39 cellular contexts compared by ENCODE assay signal in genomic region chr12:130449291-130449690, GRCh38.
"Had no signal": no experiment of that assay in that cellular context is flagged by ENCODE, and none has a peak within 500 bp of the region (broad histone marks: within the 10 kb centered on the region; RNA-seq: fewer than 3 reads in every experiment).

No MANE protein-coding gene starts in this region.

- FAIRE-seq: TTC549 had no signal

- H3K4me3 ChIP-seq: ascending aorta, cardiac muscle cell had no signal

- H3K4me3 Mint-ChIP-seq: activated CD4-positive, alpha-beta memory T cell treated with anti-CD3 and anti-CD28 coated beads, Interleukin-2, amount 10 ng/mL, durations not matched to agents 7 days and 5 days; activated CD4-positive, alpha-beta T cell treated with anti-CD3 and anti-CD28 coated beads for 36 hours; activated CD4-positive, alpha-beta T cell treated with anti-CD3 and anti-CD28 coated beads, Interleukin-2, amount 10 ng/mL, durations not matched to agents 7 days and 5 days; activated CD8-positive, alpha-beta memory T cell treated with anti-CD3 and anti-CD28 coated beads, Interleukin-2, amount 10 ng/mL, durations not matched to agents 7 days and 5 days; activated CD8-positive, alpha-beta T cell treated with anti-CD3 and anti-CD28 coated beads, Interleukin-2, amount 10 ng/mL, durations not matched to agents 7 days and 5 days; activated naive CD4-positive, alpha-beta T cell treated with anti-CD3 and anti-CD28 coated beads, Interleukin-2, amount 10 ng/mL, durations not matched to agents 7 days and 5 days; activated naive CD4-positive, alpha-beta T cell treated with anti-CD3 and anti-CD28 coated beads, Interleukin-2, amount 50 U/mL, for 24 hours; activated naive CD8-positive, alpha-beta T cell; activated naive CD8-positive, alpha-beta T cell treated with anti-CD3 and anti-CD28 coated beads, Interleukin-2, amount 10 ng/mL, durations not matched to agents 7 days and 5 days; activated naive CD8-positive, alpha-beta T cell treated with anti-CD3 and anti-CD28 coated beads, Interleukin-2, amount 50 U/mL, for 24 hours; activated T-cell treated with anti-CD3 and anti-CD28 coated beads, Interleukin-2, amount 50 U/mL, for 24 hours; brain; central memory CD8-positive, alpha-beta T cell; T-helper 1 cell treated with Interleukin-12 subunit alpha and Interleukin-12 subunit beta and Interleukin-4 antibody, amounts not matched to agents 30 μg/mL and 1 μg/mL, for 36 hours; T-helper 2 cell treated with Interferon-gamma antibody and Interleukin-4, amounts not matched to agents 5 μg/mL and 100 μg/mL, for 36 hours; WTC11 had no signal

- H3K27ac Mint-ChIP-seq: activated CD4-positive, alpha-beta memory T cell treated with anti-CD3 and anti-CD28 coated beads, Interleukin-2, amount 10 ng/mL, durations not matched to agents 7 days and 5 days; activated CD4-positive, alpha-beta T cell treated with anti-CD3 and anti-CD28 coated beads for 36 hours; activated CD4-positive, alpha-beta T cell treated with anti-CD3 and anti-CD28 coated beads, Interleukin-2, amount 10 ng/mL, durations not matched to agents 7 days and 5 days; activated CD8-positive, alpha-beta memory T cell treated with anti-CD3 and anti-CD28 coated beads, Interleukin-2, amount 10 ng/mL, durations not matched to agents 7 days and 5 days; activated CD8-positive, alpha-beta T cell treated with anti-CD3 and anti-CD28 coated beads, Interleukin-2, amount 10 ng/mL, durations not matched to agents 7 days and 5 days; activated naive CD4-positive, alpha-beta T cell treated with anti-CD3 and anti-CD28 coated beads, Interleukin-2, amount 10 ng/mL, durations not matched to agents 7 days and 5 days; activated naive CD4-positive, alpha-beta T cell treated with anti-CD3 and anti-CD28 coated beads, Interleukin-2, amount 50 U/mL, for 24 hours; activated naive CD8-positive, alpha-beta T cell; activated naive CD8-positive, alpha-beta T cell treated with anti-CD3 and anti-CD28 coated beads, Interleukin-2, amount 10 ng/mL, durations not matched to agents 7 days and 5 days; activated naive CD8-positive, alpha-beta T cell treated with anti-CD3 and anti-CD28 coated beads, Interleukin-2, amount 50 U/mL, for 24 hours; activated T-cell treated with anti-CD3 and anti-CD28 coated beads, Interleukin-2, amount 50 U/mL, for 24 hours; activated T-helper 2 cell treated with anti-CD3 and anti-CD28 coated beads, Interferon-gamma antibody, Interleukin-2, Interleukin-4, amounts not matched to agents 10 μg/mL and 5 μg/mL and 100 μg/mL, durations not matched to agents 14 hours and 24 hours and 36 hours; brain; T-helper 1 cell treated with Interleukin-12 subunit alpha and Interleukin-12 subunit beta and Interleukin-4 antibody, amounts not matched to agents 30 μg/mL and 1 μg/mL, for 36 hours; T-helper 2 cell treated with Interferon-gamma antibody and Interleukin-4, amounts not matched to agents 5 μg/mL and 100 μg/mL, for 36 hours; WTC11 had no signal

- H3K27me3 ChIP-seq: ascending aorta, cardiac muscle cell had no signal

- H3K36me3 Mint-ChIP-seq: activated CD8-positive, alpha-beta memory T cell treated with anti-CD3 and anti-CD28 coated beads, Interleukin-2, amount 10 ng/mL, durations not matched to agents 7 days and 5 days; activated naive CD4-positive, alpha-beta T cell treated with anti-CD3 and anti-CD28 coated beads, Interleukin-2, amount 10 ng/mL, durations not matched to agents 7 days and 5 days; activated naive CD4-positive, alpha-beta T cell treated with anti-CD3 and anti-CD28 coated beads, Interleukin-2, amount 50 U/mL, for 24 hours; activated naive CD8-positive, alpha-beta T cell; activated naive CD8-positive, alpha-beta T cell treated with anti-CD3 and anti-CD28 coated beads, Interleukin-2, amount 10 ng/mL, durations not matched to agents 7 days and 5 days; WTC11 had no signal

- H3K4me1 ChIP-seq: ascending aorta had no signal

- H3K36me3 ChIP-seq: ascending aorta, cardiac muscle cell, WERI-Rb-1 had no signal

- H3K9me3 Mint-ChIP-seq: activated CD4-positive, alpha-beta T cell treated with anti-CD3 and anti-CD28 coated beads, Interleukin-2, amount 10 ng/mL, durations not matched to agents 7 days and 5 days; activated naive CD4-positive, alpha-beta T cell treated with anti-CD3 and anti-CD28 coated beads, Interleukin-2, amount 50 U/mL, for 24 hours; activated naive CD8-positive, alpha-beta T cell treated with anti-CD3 and anti-CD28 coated beads, Interleukin-2, amount 10 ng/mL, durations not matched to agents 7 days and 5 days; activated naive CD8-positive, alpha-beta T cell treated with anti-CD3 and anti-CD28 coated beads, Interleukin-2, amount 50 U/mL, for 24 hours; activated T-cell treated with anti-CD3 and anti-CD28 coated beads, Interleukin-2, amount 50 U/mL, for 24 hours; activated T-helper 2 cell treated with anti-CD3 and anti-CD28 coated beads, Interferon-gamma antibody, Interleukin-2, Interleukin-4, amounts not matched to agents 10 μg/mL and 5 μg/mL and 100 μg/mL, durations not matched to agents 14 hours and 24 hours and 36 hours; central memory CD8-positive, alpha-beta T cell; T-helper 1 cell treated with Interleukin-12 subunit alpha and Interleukin-12 subunit beta and Interleukin-4 antibody, amounts not matched to agents 30 μg/mL and 1 μg/mL, for 36 hours; T-helper 2 cell treated with Interferon-gamma antibody and Interleukin-4, amounts not matched to agents 5 μg/mL and 100 μg/mL, for 36 hours; WTC11 had no signal

- DNase-seq: activated CD4-positive, alpha-beta memory T cell treated with anti-CD3 and anti-CD28 coated beads, Interleukin-2, amount 10 ng/mL, durations not matched to agents 7 days and 5 days; activated CD4-positive, alpha-beta T cell treated with anti-CD3 and anti-CD28 coated beads for 1 hour; activated CD4-positive, alpha-beta T cell treated with anti-CD3 and anti-CD28 coated beads for 36 hours; activated CD4-positive, alpha-beta T cell treated with anti-CD3 and anti-CD28 coated beads for 48 hours; activated CD4-positive, alpha-beta T cell treated with anti-CD3 and anti-CD28 coated beads, Interleukin-2, amount 10 ng/mL, durations not matched to agents 7 days and 5 days; activated CD4-positive, alpha-beta T cell treated with anti-CD3 and anti-CD28 coated beads, Interleukin-2, amount 50 U/mL, for 48 hours; activated CD4-positive, CD25-positive, alpha-beta regulatory T cell; activated CD8-positive, alpha-beta memory T cell treated with anti-CD3 and anti-CD28 coated beads for 24 hours; activated CD8-positive, alpha-beta memory T cell treated with anti-CD3 and anti-CD28 coated beads, Interleukin-2, amount 10 ng/mL, durations not matched to agents 7 days and 5 days; activated CD8-positive, alpha-beta memory T cell treated with anti-CD3 and anti-CD28 coated beads, Interleukin-2, amount 50 U/mL, for 48 hours; activated CD8-positive, alpha-beta T cell treated with anti-CD3 and anti-CD28 coated beads, Interleukin-2, amount 10 ng/mL, durations not matched to agents 7 days and 5 days; activated effector memory CD4-positive, alpha-beta T cell treated with Interleukin-2 at 50 U/mL for 16 hours; activated gamma-delta T cell; activated naive CD4-positive, alpha-beta T cell treated with anti-CD3 and anti-CD28 coated beads, Interleukin-2, amount 10 ng/mL, durations not matched to agents 7 days and 5 days; activated naive CD4-positive, alpha-beta T cell treated with Interleukin-2 at 50 U/mL for 16 hours; activated naive CD8-positive, alpha-beta T cell treated with anti-CD3 and anti-CD28 coated beads, Interleukin-2, amount 10 ng/mL, durations not matched to agents 7 days and 5 days; activated naive CD8-positive, alpha-beta T cell treated with anti-CD3 and anti-CD28 coated beads, Interleukin-2, amount 50 U/mL, for 24 hours; activated T-cell treated with anti-CD3 and anti-CD28 coated beads, Interleukin-2, amount 50 U/mL, for 24 hours; activated T-cell treated with anti-CD3 and anti-CD28 coated beads, Interleukin-2, amount 50 U/mL, for 48 hours; amygdala; anterior cingulate cortex; caudate nucleus; cerebellar nuclear complex; SW 1271; T-helper 1 cell; T-helper 2 cell; T-helper 9 cell; WERI-Rb-1 had no signal

- H3K27me3 Mint-ChIP-seq: activated CD4-positive, alpha-beta memory T cell treated with anti-CD3 and anti-CD28 coated beads, Interleukin-2, amount 10 ng/mL, durations not matched to agents 7 days and 5 days; activated CD4-positive, alpha-beta T cell treated with anti-CD3 and anti-CD28 coated beads for 36 hours; activated CD4-positive, alpha-beta T cell treated with anti-CD3 and anti-CD28 coated beads, Interleukin-2, amount 10 ng/mL, durations not matched to agents 7 days and 5 days; activated CD8-positive, alpha-beta memory T cell treated with anti-CD3 and anti-CD28 coated beads, Interleukin-2, amount 10 ng/mL, durations not matched to agents 7 days and 5 days; activated naive CD4-positive, alpha-beta T cell treated with anti-CD3 and anti-CD28 coated beads, Interleukin-2, amount 10 ng/mL, durations not matched to agents 7 days and 5 days; activated naive CD4-positive, alpha-beta T cell treated with anti-CD3 and anti-CD28 coated beads, Interleukin-2, amount 50 U/mL, for 24 hours; activated naive CD8-positive, alpha-beta T cell; activated naive CD8-positive, alpha-beta T cell treated with anti-CD3 and anti-CD28 coated beads, Interleukin-2, amount 10 ng/mL, durations not matched to agents 7 days and 5 days; activated naive CD8-positive, alpha-beta T cell treated with anti-CD3 and anti-CD28 coated beads, Interleukin-2, amount 50 U/mL, for 24 hours; activated T-cell treated with anti-CD3 and anti-CD28 coated beads, Interleukin-2, amount 50 U/mL, for 24 hours; central memory CD8-positive, alpha-beta T cell had no signal

- H3K4me1 Mint-ChIP-seq: activated CD4-positive, alpha-beta memory T cell treated with anti-CD3 and anti-CD28 coated beads, Interleukin-2, amount 10 ng/mL, durations not matched to agents 7 days and 5 days; activated CD4-positive, alpha-beta T cell treated with anti-CD3 and anti-CD28 coated beads for 36 hours; activated CD4-positive, alpha-beta T cell treated with anti-CD3 and anti-CD28 coated beads, Interleukin-2, amount 10 ng/mL, durations not matched to agents 7 days and 5 days; activated CD8-positive, alpha-beta memory T cell treated with anti-CD3 and anti-CD28 coated beads, Interleukin-2, amount 10 ng/mL, durations not matched to agents 7 days and 5 days; activated naive CD4-positive, alpha-beta T cell treated with anti-CD3 and anti-CD28 coated beads, Interleukin-2, amount 10 ng/mL, durations not matched to agents 7 days and 5 days; activated naive CD4-positive, alpha-beta T cell treated with anti-CD3 and anti-CD28 coated beads, Interleukin-2, amount 50 U/mL, for 24 hours; activated naive CD8-positive, alpha-beta T cell treated with anti-CD3 and anti-CD28 coated beads, Interleukin-2, amount 10 ng/mL, durations not matched to agents 7 days and 5 days; activated naive CD8-positive, alpha-beta T cell treated with anti-CD3 and anti-CD28 coated beads, Interleukin-2, amount 50 U/mL, for 24 hours; brain; central memory CD8-positive, alpha-beta T cell; WTC11 had no signal

- H3K9me3 ChIP-seq: ascending aorta had no signal

- H3K27ac ChIP-seq: ascending aorta, cardiac muscle cell, WERI-Rb-1 had no signal
